1 cellular context compared by ENCODE assay signal in genomic region chr5:151195622-151196021, GRCh38.
TF ChIP-seq lines count a peak whose summit lies in the region.

No MANE protein-coding gene starts in this region.

TF ChIP-seq in IMR-90, 13 proteins besides CTCF, POLR2A, EP300 and RAD21:
- no peak for TF ChIP-seq RFX5 (IDR thresholded peaks at IDR 0.05; ENCODE audit: low read depth, low read length)
- peak; percentile 23; the same call in 1 of the 2 replicates for TF ChIP-seq CEBPB (IDR thresholded peaks at IDR 0.05; ENCODE audit: low read depth, low read length)
- TF ChIP-seq ELK1 (IDR thresholded peaks at IDR 0.05; ENCODE audit: borderline replicate concordance, low read depth, low read length), result no peak
